Comparison of ENCODE assay signal across 8 cellular contexts in the genomic region with DNA sequence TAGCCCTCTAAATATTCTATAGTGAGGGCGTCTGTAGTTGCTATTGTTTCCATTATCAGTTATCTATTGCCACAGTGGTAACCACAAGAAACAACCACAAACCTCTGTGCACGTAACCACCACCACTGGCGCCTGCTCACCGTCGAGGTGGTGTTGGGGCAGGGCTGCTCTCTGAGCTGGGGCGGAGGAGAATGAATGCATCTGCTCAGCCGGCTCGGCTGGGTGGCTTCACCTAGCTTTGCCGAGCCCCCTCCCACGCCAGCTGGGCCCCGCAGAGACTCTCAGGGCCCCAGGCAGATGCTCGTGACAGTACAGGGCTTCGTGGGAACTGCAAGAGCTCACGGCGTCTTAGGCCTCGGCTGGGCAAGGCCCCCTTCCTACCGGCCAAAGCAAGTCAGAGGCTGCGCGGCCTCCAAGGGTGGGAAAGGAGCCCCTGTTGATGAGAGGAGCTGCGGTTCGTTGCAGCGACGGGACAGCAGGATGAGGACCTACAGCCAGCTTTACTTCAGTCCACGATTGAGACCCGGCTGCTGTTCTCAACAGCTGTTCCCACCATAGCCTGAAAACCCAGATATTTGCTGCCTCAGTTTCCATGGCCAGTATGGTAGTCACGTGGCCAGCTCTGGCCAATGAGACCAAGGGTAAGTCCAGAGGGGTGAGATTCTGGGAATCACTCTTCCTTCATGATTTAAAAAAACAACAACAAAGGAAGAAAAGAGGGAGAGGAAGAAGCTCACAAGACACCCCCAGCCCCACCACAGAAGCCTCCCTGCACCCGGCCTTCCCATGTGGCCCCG.
DNase-seq lines count a peak whose midpoint lies in the region; ATAC-seq and TF ChIP-seq lines count a peak whose summit lies in the region.

No MANE protein-coding gene starts in this region.

- peaks cover 48 to 67% (median 57%) of the 10 kb centered on the region in 3 donors for H3K27me3 Mint-ChIP-seq in naive B cell
- H3K27me3 Mint-ChIP-seq in chondrocyte (ENCODE audit: low read depth) = peaks cover 10% of the 10 kb centered on the region

- intact Hi-C loops in esophagus squamous epithelium (cut with DNase I) = no loop called here

- H3K9me3 ChIP-seq in esophagus squamous epithelium = no peaks in the 10 kb centered on the region

- H3K4me1 Mint-ChIP-seq in naive B cell (peaks cover 0 to 19% (median 11%) of the 10 kb centered on the region in 3 donors), chondrocyte (ENCODE audit: low read depth) (no peaks in the 10 kb centered on the region)

- TF ChIP-seq CTCF in chondrocyte (IDR thresholded peaks at IDR 0.05) (no peak), esophagus squamous epithelium (IDR thresholded peaks at IDR 0.05) (no peak)

- H3K27ac Mint-ChIP-seq in naive B cell (no peak overlapping the region), chondrocyte (ENCODE audit: unreplicated experiment) (no peak overlapping the region)

- DNase-seq in activated CD4-positive, alpha-beta T cell treated with anti-CD3 and anti-CD28 coated beads, Interleukin-2, amount 50 U/mL, for 4 hours = peak; percentile 64 to 66
- peak; percentile 25 for DNase-seq in naive B cell
- no peak for DNase-seq in NCI-H2227 treated with DMSO at 0.1 percent for 48 hours (lab: John Stamatoyannopoulos, UW)
- no peak for DNase-seq in mucosa of gallbladder (ENCODE audit: low spot score)
- no peak for DNase-seq in chondrocyte (ENCODE audit: low spot score)
- no peak for DNase-seq in esophagus squamous epithelium (lab: John Stamatoyannopoulos, UW)

- H3K4me1 ChIP-seq in esophagus squamous epithelium = no peaks in the 10 kb centered on the region

- H3K4me3 ChIP-seq in esophagus squamous epithelium = no peak overlapping the region

- WGBS in esophagus squamous epithelium, 2 donors = 55 to 65% methylated on average over 9 to 12 of the region's 28 CpGs

- H3K4me3 Mint-ChIP-seq in naive B cell = peak overlapping the region in 2 of 8 donors; percentile 34 to 58
- H3K4me3 Mint-ChIP-seq in chondrocyte (ENCODE audit: unreplicated experiment) = no peak overlapping the region

- H3K27me3 ChIP-seq in esophagus squamous epithelium = peaks cover 0 to 10% (median 0%) of the 10 kb centered on the region in 4 donors

- no peak overlapping the region for H3K27ac ChIP-seq in esophagus squamous epithelium

- TF ChIP-seq POLR2A in esophagus squamous epithelium (IDR thresholded peaks at IDR 0.05) = no peak

- peaks cover 0 to 3% (median 0%) of the 10 kb centered on the region in 7 donors for H3K9me3 Mint-ChIP-seq in naive B cell
- H3K9me3 Mint-ChIP-seq in chondrocyte (ENCODE audit: low read depth) = no peaks in the 10 kb centered on the region

- peak; percentile 95 for ATAC-seq in GM21360 (IDR thresholded peaks at IDR 0.05; ENCODE audit: unreplicated experiment)
- ATAC-seq in HG03460 (IDR thresholded peaks at IDR 0.05; ENCODE audit: unreplicated experiment) = peak; percentile 98
- ATAC-seq in naive B cell (ENCODE audit: low read depth in 2 of 2) = peak; percentile 72

- peaks cover 0 to under 1% of the 10 kb centered on the region in 2 donors for H3K36me3 Mint-ChIP-seq in naive B cell
- H3K36me3 Mint-ChIP-seq in chondrocyte (ENCODE audit: low read depth) = no peaks in the 10 kb centered on the region

- H3K36me3 ChIP-seq in esophagus squamous epithelium = no peaks in the 10 kb centered on the region

Comparison
In these comparisons a context has a peak if more than half of its experiments do, and no peak if none do; other contexts are left out.
1. DNase-seq: peak in activated CD4-positive, alpha-beta T cell treated with anti-CD3 and anti-CD28 coated beads, Interleukin-2, amount 50 U/mL, for 4 hours (2 of 2) and naive B cell (single experiment); none in NCI-H2227 treated with DMSO at 0.1 percent for 48 hours (single experiment), mucosa of gallbladder (single experiment), chondrocyte (single experiment) and esophagus squamous epithelium (single experiment).
2. Peak in every context shown above with its lines, with median percentiles within 50 percentile points of each other: ATAC-seq.